1 cellular context compared by ENCODE assay signal in the genomic region with DNA sequence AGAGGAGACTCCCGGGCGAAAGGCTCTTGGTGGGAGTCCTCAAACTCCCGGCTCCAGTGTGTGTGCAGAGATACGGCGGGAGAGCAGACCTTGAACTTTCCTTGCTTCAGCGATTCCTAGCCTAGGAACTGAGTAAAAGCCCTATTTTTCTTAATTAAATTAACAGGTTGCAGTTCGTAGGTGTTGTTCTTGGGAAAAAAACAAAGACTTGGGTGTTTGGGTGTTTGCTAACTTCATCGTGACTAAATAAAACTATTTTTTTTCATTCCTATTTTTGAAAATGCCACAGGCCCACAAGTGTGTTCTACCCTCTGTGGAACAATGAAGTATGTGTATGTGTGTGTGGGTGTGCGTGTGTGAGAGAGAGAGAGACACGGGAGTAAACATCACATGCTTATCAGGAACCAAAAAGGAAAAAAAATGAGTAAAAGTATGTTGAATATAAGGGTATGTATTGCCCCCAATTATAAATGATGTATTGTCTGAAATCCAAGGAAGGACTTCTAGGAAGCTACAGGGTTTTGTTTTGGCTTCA.
TF ChIP-seq lines count a peak whose summit lies in the region.

No MANE protein-coding gene starts in this region.

TF ChIP-seq in K562, 482 proteins besides CTCF, POLR2A, EP300 and RAD21 (continues in another document):
- TF ChIP-seq, protein P1, sequence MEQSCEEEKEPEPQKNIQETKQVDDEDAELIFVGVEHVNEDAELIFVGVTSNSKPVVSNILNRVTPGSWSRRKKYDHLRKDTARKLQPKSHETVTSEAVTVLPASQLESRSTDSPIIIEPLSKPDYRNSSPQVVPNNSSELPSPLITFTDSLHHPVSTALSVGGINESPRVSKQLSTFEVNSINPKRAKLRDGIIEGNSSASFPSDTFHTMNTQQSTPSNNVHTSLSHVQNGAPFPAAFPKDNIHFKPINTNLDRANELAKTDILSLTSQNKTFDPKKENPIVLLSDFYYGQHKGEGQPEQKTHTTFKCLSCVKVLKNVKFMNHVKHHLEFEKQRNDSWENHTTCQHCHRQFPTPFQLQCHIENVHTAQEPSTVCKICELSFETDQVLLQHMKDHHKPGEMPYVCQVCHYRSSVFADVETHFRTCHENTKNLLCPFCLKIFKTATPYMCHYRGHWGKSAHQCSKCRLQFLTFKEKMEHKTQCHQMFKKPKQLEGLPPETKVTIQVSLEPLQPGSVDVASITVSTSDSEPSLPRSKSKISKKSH (CRISPR knock-in tag; IDR thresholded peaks at IDR 0.05), result no peak
- no peak for TF ChIP-seq ZFP1 (CRISPR knock-in tag; IDR thresholded peaks at IDR 0.05)
- TF ChIP-seq, protein P2, sequence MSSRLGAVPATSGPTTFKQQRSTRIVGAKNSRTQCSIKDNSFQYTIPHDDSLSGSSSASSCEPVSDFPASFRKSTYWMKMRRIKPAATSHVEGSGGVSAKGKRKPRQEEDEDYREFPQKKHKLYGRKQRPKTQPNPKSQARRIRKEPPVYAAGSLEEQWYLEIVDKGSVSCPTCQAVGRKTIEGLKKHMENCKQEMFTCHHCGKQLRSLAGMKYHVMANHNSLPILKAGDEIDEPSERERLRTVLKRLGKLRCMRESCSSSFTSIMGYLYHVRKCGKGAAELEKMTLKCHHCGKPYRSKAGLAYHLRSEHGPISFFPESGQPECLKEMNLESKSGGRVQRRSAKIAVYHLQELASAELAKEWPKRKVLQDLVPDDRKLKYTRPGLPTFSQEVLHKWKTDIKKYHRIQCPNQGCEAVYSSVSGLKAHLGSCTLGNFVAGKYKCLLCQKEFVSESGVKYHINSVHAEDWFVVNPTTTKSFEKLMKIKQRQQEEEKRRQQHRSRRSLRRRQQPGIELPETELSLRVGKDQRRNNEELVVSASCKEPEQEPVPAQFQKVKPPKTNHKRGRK (tag; IDR thresholded peaks at IDR 0.05), result no peak
- TF ChIP-seq MTA1 (IDR thresholded peaks at IDR 0.05; ENCODE audit: borderline replicate concordance), result no peak
- peak; percentile 26; the same call in 1 of the 2 replicates for TF ChIP-seq EP400 (IDR thresholded peaks at IDR 0.05)
- no peak for TF ChIP-seq ARNT (IDR thresholded peaks at IDR 0.05)
- TF ChIP-seq ZNF146 (CRISPR knock-in tag; IDR thresholded peaks at IDR 0.05; ENCODE audit: unreplicated experiment), result no peak
- TF ChIP-seq EHMT2 (IDR thresholded peaks at IDR 0.05), result no peak
- TF ChIP-seq ZNF717 (CRISPR knock-in tag; IDR thresholded peaks at IDR 0.05), result no peak
- TF ChIP-seq, protein P3, sequence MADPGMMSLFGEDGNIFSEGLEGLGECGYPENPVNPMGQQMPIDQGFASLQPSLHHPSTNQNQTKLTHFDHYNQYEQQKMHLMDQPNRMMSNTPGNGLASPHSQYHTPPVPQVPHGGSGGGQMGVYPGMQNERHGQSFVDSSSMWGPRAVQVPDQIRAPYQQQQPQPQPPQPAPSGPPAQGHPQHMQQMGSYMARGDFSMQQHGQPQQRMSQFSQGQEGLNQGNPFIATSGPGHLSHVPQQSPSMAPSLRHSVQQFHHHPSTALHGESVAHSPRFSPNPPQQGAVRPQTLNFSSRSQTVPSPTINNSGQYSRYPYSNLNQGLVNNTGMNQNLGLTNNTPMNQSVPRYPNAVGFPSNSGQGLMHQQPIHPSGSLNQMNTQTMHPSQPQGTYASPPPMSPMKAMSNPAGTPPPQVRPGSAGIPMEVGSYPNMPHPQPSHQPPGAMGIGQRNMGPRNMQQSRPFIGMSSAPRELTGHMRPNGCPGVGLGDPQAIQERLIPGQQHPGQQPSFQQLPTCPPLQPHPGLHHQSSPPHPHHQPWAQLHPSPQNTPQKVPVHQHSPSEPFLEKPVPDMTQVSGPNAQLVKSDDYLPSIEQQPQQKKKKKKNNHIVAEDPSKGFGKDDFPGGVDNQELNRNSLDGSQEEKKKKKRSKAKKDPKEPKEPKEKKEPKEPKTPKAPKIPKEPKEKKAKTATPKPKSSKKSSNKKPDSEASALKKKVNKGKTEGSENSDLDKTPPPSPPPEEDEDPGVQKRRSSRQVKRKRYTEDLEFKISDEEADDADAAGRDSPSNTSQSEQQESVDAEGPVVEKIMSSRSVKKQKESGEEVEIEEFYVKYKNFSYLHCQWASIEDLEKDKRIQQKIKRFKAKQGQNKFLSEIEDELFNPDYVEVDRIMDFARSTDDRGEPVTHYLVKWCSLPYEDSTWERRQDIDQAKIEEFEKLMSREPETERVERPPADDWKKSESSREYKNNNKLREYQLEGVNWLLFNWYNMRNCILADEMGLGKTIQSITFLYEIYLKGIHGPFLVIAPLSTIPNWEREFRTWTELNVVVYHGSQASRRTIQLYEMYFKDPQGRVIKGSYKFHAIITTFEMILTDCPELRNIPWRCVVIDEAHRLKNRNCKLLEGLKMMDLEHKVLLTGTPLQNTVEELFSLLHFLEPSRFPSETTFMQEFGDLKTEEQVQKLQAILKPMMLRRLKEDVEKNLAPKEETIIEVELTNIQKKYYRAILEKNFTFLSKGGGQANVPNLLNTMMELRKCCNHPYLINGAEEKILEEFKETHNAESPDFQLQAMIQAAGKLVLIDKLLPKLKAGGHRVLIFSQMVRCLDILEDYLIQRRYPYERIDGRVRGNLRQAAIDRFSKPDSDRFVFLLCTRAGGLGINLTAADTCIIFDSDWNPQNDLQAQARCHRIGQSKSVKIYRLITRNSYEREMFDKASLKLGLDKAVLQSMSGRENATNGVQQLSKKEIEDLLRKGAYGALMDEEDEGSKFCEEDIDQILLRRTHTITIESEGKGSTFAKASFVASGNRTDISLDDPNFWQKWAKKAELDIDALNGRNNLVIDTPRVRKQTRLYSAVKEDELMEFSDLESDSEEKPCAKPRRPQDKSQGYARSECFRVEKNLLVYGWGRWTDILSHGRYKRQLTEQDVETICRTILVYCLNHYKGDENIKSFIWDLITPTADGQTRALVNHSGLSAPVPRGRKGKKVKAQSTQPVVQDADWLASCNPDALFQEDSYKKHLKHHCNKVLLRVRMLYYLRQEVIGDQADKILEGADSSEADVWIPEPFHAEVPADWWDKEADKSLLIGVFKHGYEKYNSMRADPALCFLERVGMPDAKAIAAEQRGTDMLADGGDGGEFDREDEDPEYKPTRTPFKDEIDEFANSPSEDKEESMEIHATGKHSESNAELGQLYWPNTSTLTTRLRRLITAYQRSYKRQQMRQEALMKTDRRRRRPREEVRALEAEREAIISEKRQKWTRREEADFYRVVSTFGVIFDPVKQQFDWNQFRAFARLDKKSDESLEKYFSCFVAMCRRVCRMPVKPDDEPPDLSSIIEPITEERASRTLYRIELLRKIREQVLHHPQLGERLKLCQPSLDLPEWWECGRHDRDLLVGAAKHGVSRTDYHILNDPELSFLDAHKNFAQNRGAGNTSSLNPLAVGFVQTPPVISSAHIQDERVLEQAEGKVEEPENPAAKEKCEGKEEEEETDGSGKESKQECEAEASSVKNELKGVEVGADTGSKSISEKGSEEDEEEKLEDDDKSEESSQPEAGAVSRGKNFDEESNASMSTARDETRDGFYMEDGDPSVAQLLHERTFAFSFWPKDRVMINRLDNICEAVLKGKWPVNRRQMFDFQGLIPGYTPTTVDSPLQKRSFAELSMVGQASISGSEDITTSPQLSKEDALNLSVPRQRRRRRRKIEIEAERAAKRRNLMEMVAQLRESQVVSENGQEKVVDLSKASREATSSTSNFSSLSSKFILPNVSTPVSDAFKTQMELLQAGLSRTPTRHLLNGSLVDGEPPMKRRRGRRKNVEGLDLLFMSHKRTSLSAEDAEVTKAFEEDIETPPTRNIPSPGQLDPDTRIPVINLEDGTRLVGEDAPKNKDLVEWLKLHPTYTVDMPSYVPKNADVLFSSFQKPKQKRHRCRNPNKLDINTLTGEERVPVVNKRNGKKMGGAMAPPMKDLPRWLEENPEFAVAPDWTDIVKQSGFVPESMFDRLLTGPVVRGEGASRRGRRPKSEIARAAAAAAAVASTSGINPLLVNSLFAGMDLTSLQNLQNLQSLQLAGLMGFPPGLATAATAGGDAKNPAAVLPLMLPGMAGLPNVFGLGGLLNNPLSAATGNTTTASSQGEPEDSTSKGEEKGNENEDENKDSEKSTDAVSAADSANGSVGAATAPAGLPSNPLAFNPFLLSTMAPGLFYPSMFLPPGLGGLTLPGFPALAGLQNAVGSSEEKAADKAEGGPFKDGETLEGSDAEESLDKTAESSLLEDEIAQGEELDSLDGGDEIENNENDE (IDR thresholded peaks at IDR 0.05; ENCODE audit: low read depth, low read length), result no peak
- TF ChIP-seq CBX8 (IDR thresholded peaks at IDR 0.05; ENCODE audit: borderline replicate concordance, extremely low read depth, low read depth, low read length, poor library complexity, severe bottlenecking), result no peak
- TF ChIP-seq STAT5A (IDR thresholded peaks at IDR 0.05; ENCODE audit: borderline replicate concordance, low read length), result no peak
- no peak for TF ChIP-seq NFIC (IDR thresholded peaks at IDR 0.05)
- no peak for TF ChIP-seq LARP7 (IDR thresholded peaks at IDR 0.05)
- TF ChIP-seq, protein P4, sequence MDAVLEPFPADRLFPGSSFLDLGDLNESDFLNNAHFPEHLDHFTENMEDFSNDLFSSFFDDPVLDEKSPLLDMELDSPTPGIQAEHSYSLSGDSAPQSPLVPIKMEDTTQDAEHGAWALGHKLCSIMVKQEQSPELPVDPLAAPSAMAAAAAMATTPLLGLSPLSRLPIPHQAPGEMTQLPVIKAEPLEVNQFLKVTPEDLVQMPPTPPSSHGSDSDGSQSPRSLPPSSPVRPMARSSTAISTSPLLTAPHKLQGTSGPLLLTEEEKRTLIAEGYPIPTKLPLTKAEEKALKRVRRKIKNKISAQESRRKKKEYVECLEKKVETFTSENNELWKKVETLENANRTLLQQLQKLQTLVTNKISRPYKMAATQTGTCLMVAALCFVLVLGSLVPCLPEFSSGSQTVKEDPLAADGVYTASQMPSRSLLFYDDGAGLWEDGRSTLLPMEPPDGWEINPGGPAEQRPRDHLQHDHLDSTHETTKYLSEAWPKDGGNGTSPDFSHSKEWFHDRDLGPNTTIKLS (IDR thresholded peaks at IDR 0.05; ENCODE audit: borderline replicate concordance, low read depth), result no peak; the same call in 1 of the 2 replicates
- TF ChIP-seq ZNF77 (CRISPR knock-in tag; IDR thresholded peaks at IDR 0.05), result no peak
- no peak for TF ChIP-seq SRSF9 (IDR thresholded peaks at IDR 0.05; ENCODE audit: borderline replicate concordance, low read depth, low read length)
- TF ChIP-seq CBFB (CRISPR knock-in tag; IDR thresholded peaks at IDR 0.05), result no peak
- 0 out of 2 replicates have a peak, but pooled peaks have one; percentile 19 for TF ChIP-seq SP1 (CRISPR knock-in tag; IDR thresholded peaks at IDR 0.05)
- no peak for TF ChIP-seq SUPT5H (IDR thresholded peaks at IDR 0.05)
- no peak for TF ChIP-seq ZKSCAN1 (IDR thresholded peaks at IDR 0.05; ENCODE audit: low read depth, low read length)
- TF ChIP-seq, protein P5, sequence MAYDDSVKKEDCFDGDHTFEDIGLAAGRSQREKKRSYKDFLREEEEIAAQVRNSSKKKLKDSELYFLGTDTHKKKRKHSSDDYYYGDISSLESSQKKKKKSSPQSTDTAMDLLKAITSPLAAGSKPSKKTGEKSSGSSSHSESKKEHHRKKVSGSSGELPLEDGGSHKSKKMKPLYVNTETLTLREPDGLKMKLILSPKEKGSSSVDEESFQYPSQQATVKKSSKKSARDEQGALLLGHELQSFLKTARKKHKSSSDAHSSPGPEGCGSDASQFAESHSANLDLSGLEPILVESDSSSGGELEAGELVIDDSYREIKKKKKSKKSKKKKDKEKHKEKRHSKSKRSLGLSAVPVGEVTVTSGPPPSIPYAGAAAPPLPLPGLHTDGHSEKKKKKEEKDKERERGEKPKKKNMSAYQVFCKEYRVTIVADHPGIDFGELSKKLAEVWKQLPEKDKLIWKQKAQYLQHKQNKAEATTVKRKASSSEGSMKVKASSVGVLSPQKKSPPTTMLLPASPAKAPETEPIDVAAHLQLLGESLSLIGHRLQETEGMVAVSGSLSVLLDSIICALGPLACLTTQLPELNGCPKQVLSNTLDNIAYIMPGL (CRISPR knock-in tag; IDR thresholded peaks at IDR 0.05), result no peak
- no peak for TF ChIP-seq ZBED1 (IDR thresholded peaks at IDR 0.05)
- no peak for TF ChIP-seq NFE2 (IDR thresholded peaks at IDR 0.05; ENCODE audit: low read depth)
- peak; percentile 63 for TF ChIP-seq GTF2E2 (tag; IDR thresholded peaks at IDR 0.05)
- TF ChIP-seq DPF2 (IDR thresholded peaks at IDR 0.05), result peak; percentile 24; the same call in 1 of the 2 replicates
- no peak for TF ChIP-seq C11orf30 (IDR thresholded peaks at IDR 0.05; ENCODE audit: low read depth)
- no peak for TF ChIP-seq NEUROD1 (IDR thresholded peaks at IDR 0.05; ENCODE audit: borderline replicate concordance, low read depth, low read length, partially characterized antibody)
- TF ChIP-seq, protein P6, sequence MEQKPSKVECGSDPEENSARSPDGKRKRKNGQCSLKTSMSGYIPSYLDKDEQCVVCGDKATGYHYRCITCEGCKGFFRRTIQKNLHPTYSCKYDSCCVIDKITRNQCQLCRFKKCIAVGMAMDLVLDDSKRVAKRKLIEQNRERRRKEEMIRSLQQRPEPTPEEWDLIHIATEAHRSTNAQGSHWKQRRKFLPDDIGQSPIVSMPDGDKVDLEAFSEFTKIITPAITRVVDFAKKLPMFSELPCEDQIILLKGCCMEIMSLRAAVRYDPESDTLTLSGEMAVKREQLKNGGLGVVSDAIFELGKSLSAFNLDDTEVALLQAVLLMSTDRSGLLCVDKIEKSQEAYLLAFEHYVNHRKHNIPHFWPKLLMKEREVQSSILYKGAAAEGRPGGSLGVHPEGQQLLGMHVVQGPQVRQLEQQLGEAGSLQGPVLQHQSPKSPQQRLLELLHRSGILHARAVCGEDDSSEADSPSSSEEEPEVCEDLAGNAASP (IDR thresholded peaks at IDR 0.05), result no peak
- TF ChIP-seq ZNF699 (CRISPR knock-in tag; IDR thresholded peaks at IDR 0.05; ENCODE audit: insufficient replicate concordance), result no peak
- TF ChIP-seq WHSC1 (IDR thresholded peaks at IDR 0.05; ENCODE audit: low read length), result no peak
- no peak for TF ChIP-seq U2AF1 (optimal IDR thresholded peaks at IDR 0.05; ENCODE audit: low read depth, low read length)
- no peak for TF ChIP-seq KHSRP (IDR thresholded peaks at IDR 0.05)
- TF ChIP-seq SMAD2 (IDR thresholded peaks at IDR 0.05; ENCODE audit: low read depth, low read length), result no peak
- TF ChIP-seq FOXA3 (CRISPR knock-in tag; conservative IDR thresholded peaks at IDR 0.05 in 1 of 2, IDR thresholded peaks at IDR 0.05 in 1 of 2), result peak in 1 of 2 experiments; percentile 49; a peak in 1 of 4 replicates
- TF ChIP-seq, protein P7, sequence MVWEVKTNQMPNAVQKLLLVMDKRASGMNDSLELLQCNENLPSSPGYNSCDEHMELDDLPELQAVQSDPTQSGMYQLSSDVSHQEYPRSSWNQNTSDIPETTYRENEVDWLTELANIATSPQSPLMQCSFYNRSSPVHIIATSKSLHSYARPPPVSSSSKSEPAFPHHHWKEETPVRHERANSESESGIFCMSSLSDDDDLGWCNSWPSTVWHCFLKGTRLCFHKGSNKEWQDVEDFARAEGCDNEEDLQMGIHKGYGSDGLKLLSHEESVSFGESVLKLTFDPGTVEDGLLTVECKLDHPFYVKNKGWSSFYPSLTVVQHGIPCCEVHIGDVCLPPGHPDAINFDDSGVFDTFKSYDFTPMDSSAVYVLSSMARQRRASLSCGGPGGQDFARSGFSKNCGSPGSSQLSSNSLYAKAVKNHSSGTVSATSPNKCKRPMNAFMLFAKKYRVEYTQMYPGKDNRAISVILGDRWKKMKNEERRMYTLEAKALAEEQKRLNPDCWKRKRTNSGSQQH (CRISPR knock-in tag; IDR thresholded peaks at IDR 0.05), result no peak
- TF ChIP-seq ETS2 (tag; IDR thresholded peaks at IDR 0.05; ENCODE audit: borderline replicate concordance, poor library complexity, severe bottlenecking), result no peak
- TF ChIP-seq, protein P8, sequence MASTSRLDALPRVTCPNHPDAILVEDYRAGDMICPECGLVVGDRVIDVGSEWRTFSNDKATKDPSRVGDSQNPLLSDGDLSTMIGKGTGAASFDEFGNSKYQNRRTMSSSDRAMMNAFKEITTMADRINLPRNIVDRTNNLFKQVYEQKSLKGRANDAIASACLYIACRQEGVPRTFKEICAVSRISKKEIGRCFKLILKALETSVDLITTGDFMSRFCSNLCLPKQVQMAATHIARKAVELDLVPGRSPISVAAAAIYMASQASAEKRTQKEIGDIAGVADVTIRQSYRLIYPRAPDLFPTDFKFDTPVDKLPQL (IDR thresholded peaks at IDR 0.05; ENCODE audit: extremely low read depth, insufficient read length), result no peak
- 0 out of 2 replicates have a peak, but pooled peaks have one; percentile 17 for TF ChIP-seq ELF1 (tag; IDR thresholded peaks at IDR 0.05)
- TF ChIP-seq PTRF (tag; IDR thresholded peaks at IDR 0.05), result no peak
- TF ChIP-seq HDAC1 (IDR thresholded peaks at IDR 0.05), result no peak
